ENCODE assay signal across 11 cellular contexts in genomic region chr20:36141310-36141709, GRCh38.
"Had no signal": no experiment of that assay in that cellular context is flagged by ENCODE, and none has a peak within 500 bp of the region (broad histone marks: within the 10 kb centered on the region; RNA-seq: fewer than 3 reads in every experiment).

No MANE protein-coding gene starts in this region.

- H3K36me3 Mint-ChIP-seq: activated naive CD4-positive, alpha-beta T cell treated with anti-CD3 and anti-CD28 coated beads, Interleukin-2, amount 10 ng/mL, durations not matched to agents 7 days and 5 days had no signal

- H3K4me1 ChIP-seq: vagina had no signal

- H3K27me3 ChIP-seq: gastroesophageal sphincter, pancreas, thyroid gland, vagina had no signal

- DNase-seq: activated CD4-positive, alpha-beta T cell treated with anti-CD3 and anti-CD28 coated beads, Interleukin-2, amount 50 U/mL, for 1 hour; activated naive CD4-positive, alpha-beta T cell treated with anti-CD3 and anti-CD28 coated beads, Interleukin-2, amount 10 ng/mL, durations not matched to agents 7 days and 5 days; activated T-cell treated with anti-CD3 and anti-CD28 coated beads for 4 hours; effector CD8-positive, alpha-beta T cell; pancreas; thyroid gland had no signal

- H3K27ac Mint-ChIP-seq: activated naive CD4-positive, alpha-beta T cell treated with anti-CD3 and anti-CD28 coated beads, Interleukin-2, amount 10 ng/mL, durations not matched to agents 7 days and 5 days; activated T-helper 2 cell treated with anti-CD3 and anti-CD28 coated beads, Interferon-gamma antibody, Interleukin-2, Interleukin-4, amounts not matched to agents 10 μg/mL and 5 μg/mL and 100 μg/mL, durations not matched to agents 14 hours and 24 hours and 36 hours had no signal

- H3K9me3 Mint-ChIP-seq: activated naive CD4-positive, alpha-beta T cell treated with anti-CD3 and anti-CD28 coated beads, Interleukin-2, amount 10 ng/mL, durations not matched to agents 7 days and 5 days; activated T-helper 2 cell treated with anti-CD3 and anti-CD28 coated beads, Interferon-gamma antibody, Interleukin-2, Interleukin-4, amounts not matched to agents 10 μg/mL and 5 μg/mL and 100 μg/mL, durations not matched to agents 14 hours and 24 hours and 36 hours had no signal

- H3K9me3 ChIP-seq: gastroesophageal sphincter, pancreas, thyroid gland, vagina had no signal

- H3K36me3 ChIP-seq: gastroesophageal sphincter, pancreas, thyroid gland, vagina had no signal

- H3K4me3 ChIP-seq: coronary artery, gastroesophageal sphincter, pancreas, thyroid gland, vagina had no signal

- H3K4me3 Mint-ChIP-seq: activated naive CD4-positive, alpha-beta T cell treated with anti-CD3 and anti-CD28 coated beads, Interleukin-2, amount 10 ng/mL, durations not matched to agents 7 days and 5 days had no signal

- ATAC-seq: gastroesophageal sphincter, pancreas had no signal

- H3K27ac ChIP-seq: coronary artery, epithelial cell of prostate, gastroesophageal sphincter, pancreas, thyroid gland, vagina had no signal
